10 cellular contexts compared by ENCODE assay signal in the genomic region with DNA sequence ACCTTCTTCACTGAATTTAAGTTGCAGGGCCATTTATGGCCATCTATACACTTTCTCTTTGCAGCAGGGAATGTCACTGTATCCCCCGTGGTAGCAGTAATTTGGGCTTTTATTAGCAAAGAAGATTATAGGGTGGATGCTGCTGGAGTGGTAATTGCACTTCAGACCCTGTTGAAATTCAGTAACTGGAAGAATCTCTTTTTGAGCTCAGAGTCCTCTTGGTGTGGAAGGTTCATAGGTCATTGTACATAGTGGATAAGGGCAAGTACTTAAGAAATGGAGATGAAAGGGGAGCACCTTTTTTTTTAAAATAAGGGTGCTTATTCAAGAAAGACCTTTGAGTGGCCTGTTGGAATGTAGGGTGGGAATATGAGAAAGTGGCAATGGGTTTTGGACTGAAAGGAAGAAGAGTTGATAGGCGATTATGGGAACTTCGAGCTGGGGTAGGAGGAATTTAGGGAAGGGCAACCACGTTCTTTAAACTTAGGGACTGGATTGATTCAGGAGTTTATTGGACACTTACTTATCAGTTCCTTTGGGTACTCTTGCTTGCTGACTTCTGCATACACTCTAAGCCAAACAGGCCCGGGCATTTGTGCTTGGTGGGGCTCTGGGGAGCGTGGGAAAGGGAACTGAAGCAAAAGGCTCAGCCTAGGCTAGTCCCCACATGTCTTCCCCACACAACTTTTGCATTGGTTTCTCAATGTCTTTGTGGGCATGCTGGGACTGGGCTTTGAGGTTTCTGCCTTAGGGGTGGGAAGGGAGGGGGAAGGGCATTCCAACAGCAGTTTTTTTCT. TPM values are rescaled to one million over a fixed set of nuclear protein-coding genes. Genes with fewer than 3 reads are reported as not detected.
DNase-seq lines count a peak whose midpoint lies in the region; ATAC-seq and TF ChIP-seq lines count a peak whose summit lies in the region.
"Had no signal": no experiment of that assay in that cellular context is flagged by ENCODE, and none has a peak within 500 bp of the region (broad histone marks: within the 10 kb centered on the region; RNA-seq: fewer than 3 reads in every experiment).

No MANE protein-coding gene starts in this region.

- POLR2A ChIA-PET in HEK293 (lab: Yijun Ruan, JAX) = interaction anchor here (1.0 to 1.6 kb wide), 2 partner anchors 10 to 47 kb away, joined by 3 to 5 read pairs; a partner anchor contains a TSS

- no peak overlapping the region for H3K4me3 ChIP-seq in HEK293 (ENCODE audit: low read depth, low read length)
- no peak overlapping the region for H3K4me3 ChIP-seq in testis

- H3K4me1 ChIP-seq in HEK293 (ENCODE audit: control insufficient read depth, insufficient read depth, low read length) (no peaks in the 10 kb centered on the region), testis (peaks cover 26% of the 10 kb centered on the region)

- H3K36me3 ChIP-seq in HEK293 (ENCODE audit: control insufficient read depth in 2 of 2, insufficient read depth in 1 of 2, low read length in 2 of 2) (peaks cover 0 to 13% of the 10 kb centered on the region in 2 experiments; a peak in 1 of 3 replicates), testis (ENCODE audit: low read depth, missing control alignments) (no peaks in the 10 kb centered on the region)

- no peaks in the 10 kb centered on the region for H3K27me3 ChIP-seq in testis

- H3K9me3 ChIP-seq in HEK293 (ENCODE audit: control insufficient read depth, insufficient read depth, low read depth, low read length) = no peaks in the 10 kb centered on the region
- no peaks in the 10 kb centered on the region for H3K9me3 ChIP-seq in testis

- DNase-seq in Ammon's horn (ENCODE audit: low spot score) (peak; percentile 75), SKM-1 treated with dmso at 0.1 percent for 144 hours (lab: John Stamatoyannopoulos, UW; ENCODE audit: unreplicated experiment) (peak; percentile 93), left lobe of liver (ENCODE audit: low spot score) (no peak), NCI-H2081 treated with DMSO at 0.1 percent for 48 hours (lab: John Stamatoyannopoulos, UW) (no peak), testis (no peak), middle frontal gyrus (ENCODE audit: extremely low spot score, low spot score) (no peak)
- no peak for DNase-seq in NK-92 treated with Interleukin-12 subunit alpha and Interleukin-12 subunit beta, amount 100 ng/mL, for 24 hours (lab: John Stamatoyannopoulos, UW)
- DNase-seq: dermis blood vessel endothelial cell, NCI-H2029 treated with DMSO at 0.1 percent for 48 hours had no signal

- ATAC-seq in left lobe of liver = peak; percentile 68

- no peak for TF ChIP-seq CTCF in HEK293 (tag by site-specific recombination; IDR thresholded peaks at IDR 0.05)
- TF ChIP-seq CTCF in testis (IDR thresholded peaks at IDR 0.05) = no peak

- WGBS in testis, 2 donors = 67 to 72% methylated on average over 6 of the region's 6 CpGs

- no peak for TF ChIP-seq POLR2A in testis (IDR thresholded peaks at IDR 0.05)

- intact Hi-C loops in testis (cut with DNase I; ENCODE audit: low total_unique reads) = no loop called here

- H3K27ac ChIP-seq in HEK293 (ENCODE audit: extremely low read depth, low read depth, low read length) (no peak overlapping the region), testis (no peak overlapping the region)

- CTCF ChIA-PET in HEK293 (lab: Yijun Ruan, JAX) = interaction anchor here (1.0 to 2.0 kb wide), 3 partner anchors 13 to 30 kb away, joined by 4 to 14 read pairs (median 8); no protein-coding TSS in a partner anchor

TF ChIP-seq in HEK293, 187 proteins besides CTCF, POLR2A, EP300 and RAD21:
- TF ChIP-seq SP7 (tag by site-specific recombination; IDR thresholded peaks at IDR 0.05) (peak; percentile 87), ZNF621 (tag by site-specific recombination; IDR thresholded peaks at IDR 0.05) (no peak), ZNF843 (tag by site-specific recombination; IDR thresholded peaks at IDR 0.05) (no peak), ZNF560 (tag by site-specific recombination; IDR thresholded peaks at IDR 0.05; ENCODE audit: borderline replicate concordance) (no peak), ZNF830 (tag by site-specific recombination; IDR thresholded peaks at IDR 0.05; ENCODE audit: low read depth) (no peak)
- TF ChIP-seq, protein P1, sequence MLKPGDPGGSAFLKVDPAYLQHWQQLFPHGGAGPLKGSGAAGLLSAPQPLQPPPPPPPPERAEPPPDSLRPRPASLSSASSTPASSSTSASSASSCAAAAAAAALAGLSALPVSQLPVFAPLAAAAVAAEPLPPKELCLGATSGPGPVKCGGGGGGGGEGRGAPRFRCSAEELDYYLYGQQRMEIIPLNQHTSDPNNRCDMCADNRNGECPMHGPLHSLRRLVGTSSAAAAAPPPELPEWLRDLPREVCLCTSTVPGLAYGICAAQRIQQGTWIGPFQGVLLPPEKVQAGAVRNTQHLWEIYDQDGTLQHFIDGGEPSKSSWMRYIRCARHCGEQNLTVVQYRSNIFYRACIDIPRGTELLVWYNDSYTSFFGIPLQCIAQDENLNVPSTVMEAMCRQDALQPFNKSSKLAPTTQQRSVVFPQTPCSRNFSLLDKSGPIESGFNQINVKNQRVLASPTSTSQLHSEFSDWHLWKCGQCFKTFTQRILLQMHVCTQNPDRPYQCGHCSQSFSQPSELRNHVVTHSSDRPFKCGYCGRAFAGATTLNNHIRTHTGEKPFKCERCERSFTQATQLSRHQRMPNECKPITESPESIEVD (tag by site-specific recombination; IDR thresholded peaks at IDR 0.05) = no peak

RNA-seq across cellular contexts. Expression of a gene that starts 26.5 kb away (rescaled TPM):
- total RNA-seq in left lobe of liver (98.1 TPM), testis (100 to 1,000 TPM; 178 to 227 TPM)
- polyA plus RNA-seq in testis (ENCODE audit: insufficient read depth, low read depth, low replicate concordance) = 134 TPM

RNA-seq across cellular contexts. Expression of a gene that starts 36.5 kb away (rescaled TPM):
- not detected for total RNA-seq in left lobe of liver
- 1 to 10 TPM; 3.1 to 7.2 TPM for total RNA-seq in testis
- 2.8 TPM for polyA plus RNA-seq in testis (ENCODE audit: insufficient read depth, low read depth, low replicate concordance)
- total RNA-seq: dermis blood vessel endothelial cell had no signal

RNA-seq across cellular contexts. Expression of a gene that starts 46.8 kb away (rescaled TPM):
- 67.9 TPM for total RNA-seq in left lobe of liver
- 100 to 1,000 TPM; 157 to 222 TPM for total RNA-seq in testis
- polyA plus RNA-seq in testis (ENCODE audit: insufficient read depth, low read depth, low replicate concordance) = 71.3 TPM

Comparison
In these comparisons a context has a peak if more than half of its experiments do, and no peak if none do; other contexts are left out.
1. DNase-seq: peak in Ammon's horn (single experiment) and SKM-1 treated with dmso at 0.1 percent for 144 hours (single experiment); none in left lobe of liver (single experiment), NCI-H2081 treated with DMSO at 0.1 percent for 48 hours (single experiment), testis (single experiment), NK-92 treated with Interleukin-12 subunit alpha and Interleukin-12 subunit beta, amount 100 ng/mL, for 24 hours (single experiment) and middle frontal gyrus (single experiment).